Comparison of ENCODE assay signal across 18 cellular contexts in genomic region chr2:207109768-207110167, GRCh38. TPM values are rescaled to one million over a fixed set of nuclear protein-coding genes. Genes with fewer than 3 reads are reported as not detected.
DNase-seq lines count a peak whose midpoint lies in the region; ATAC-seq, FAIRE-seq and TF ChIP-seq lines count a peak whose summit lies in the region.
"Had no signal": no experiment of that assay in that cellular context is flagged by ENCODE, and none has a peak within 500 bp of the region (broad histone marks: within the 10 kb centered on the region; RNA-seq: fewer than 3 reads in every experiment).

No MANE protein-coding gene starts in this region.

- FAIRE-seq in bronchial epithelial cell (lab: Jason Lieb, UNC) = peak; percentile 7
- FAIRE-seq: A549, GM12892, GM19239, H1 had no signal

- H3K4me3 ChIP-seq in bronchial epithelial cell (ENCODE audit: low read depth, low read length) (no peak overlapping the region), neutrophil (ENCODE audit: low read depth in 1 of 2, low read length in 1 of 2) (peak overlapping the region in 1 of 2 experiments; percentile 1)
- H3K4me3 ChIP-seq: A549, HAP-1 had no signal

- ATAC-seq in Right ventricle myocardium superior (ENCODE audit: poor library complexity) (no peak), GM18868 (IDR thresholded peaks at IDR 0.05; ENCODE audit: unreplicated experiment) (no peak)
- no peak for ATAC-seq in CD4-positive, alpha-beta T cell (ENCODE audit: poor library complexity)

- peaks cover 76% of the 10 kb centered on the region for H3K36me3 Mint-ChIP-seq in CD4-positive, alpha-beta T cell (ENCODE audit: low read depth)

- H3K9me3 Mint-ChIP-seq in CD4-positive, alpha-beta T cell = no peaks in the 10 kb centered on the region
- H3K9me3 Mint-ChIP-seq: CD14-positive monocyte; CD8-positive, alpha-beta memory T cell had no signal

- CTCF ChIA-PET in CD4-positive, alpha-beta T cell (lab: Charles Lee) = interaction anchor here (1.2 kb wide), 1 partner anchor 32 kb away, joined by 4 read pairs; no protein-coding TSS in a partner anchor

- H3K27ac Mint-ChIP-seq in CD4-positive, alpha-beta T cell = no peak overlapping the region

- POLR2A ChIA-PET in CD4-positive, alpha-beta T cell (lab: Charles Lee) = interaction anchor here (0.8 to 2.1 kb wide), 2 partner anchors 34 to 56 kb away, joined by 3 to 11 read pairs; partner anchors contain the start of gene KLF7

- no peak for TF ChIP-seq CTCF in bronchial epithelial cell (IDR thresholded peaks at IDR 0.05; ENCODE audit: insufficient read depth, low read length, severe bottlenecking)
- TF ChIP-seq CTCF in neutrophil (IDR thresholded peaks at IDR 0.05) = no peak
- TF ChIP-seq CTCF in CD4-positive, alpha-beta T cell (IDR thresholded peaks at IDR 0.05) = no peak

- no peak overlapping the region for H3K4me3 Mint-ChIP-seq in CD4-positive, alpha-beta T cell
- H3K4me3 Mint-ChIP-seq: CD14-positive monocyte; CD8-positive, alpha-beta memory T cell had no signal

- no peaks in the 10 kb centered on the region for H3K27me3 Mint-ChIP-seq in CD4-positive, alpha-beta T cell

- H3K36me3 ChIP-seq in bronchial epithelial cell (ENCODE audit: control insufficient read depth, insufficient read depth, low read length) (peaks cover 35% of the 10 kb centered on the region), neutrophil (peaks cover 38% of the 10 kb centered on the region)

- H3K27ac ChIP-seq in neutrophil = peak overlapping the region; percentile 88
- no peak overlapping the region for H3K27ac ChIP-seq in CD4-positive, alpha-beta T cell (ENCODE audit: low read depth, low read length)
- H3K27ac ChIP-seq: A549 had no signal

- no peaks in the 10 kb centered on the region for H3K9me3 ChIP-seq in neutrophil
- H3K9me3 ChIP-seq in CD4-positive, alpha-beta T cell (ENCODE audit: control insufficient read depth, low read length) = no peaks in the 10 kb centered on the region
- H3K9me3 ChIP-seq: A549, BE2C, Caco-2, HAP-1 had no signal

- H3K27me3 ChIP-seq in bronchial epithelial cell (ENCODE audit: control insufficient read depth, insufficient read depth, low read length) (no peaks in the 10 kb centered on the region), neutrophil (no peaks in the 10 kb centered on the region)
- no peaks in the 10 kb centered on the region for H3K27me3 ChIP-seq in CD4-positive, alpha-beta T cell (ENCODE audit: control insufficient read depth, insufficient read depth, low read length)
- H3K27me3 ChIP-seq: BE2C had no signal

- peaks cover 66 to 75% of the 10 kb centered on the region in 2 experiments for H3K4me1 ChIP-seq in neutrophil (ENCODE audit: control insufficient read depth in 1 of 2, insufficient read depth in 1 of 2, low read depth in 1 of 2, low read length in 1 of 2)
- H3K4me1 ChIP-seq: A549, Caco-2 had no signal

- intact Hi-C loops in Right ventricle myocardium superior (cut with DNase I) = no loop called here
- intact Hi-C loops in CD4-positive, alpha-beta T cell (cut with DNase I, micrococcal nuclease) = no loop called here

- H3K4me1 Mint-ChIP-seq in CD4-positive, alpha-beta T cell (ENCODE audit: low read depth) = peaks cover 72% of the 10 kb centered on the region

- DNase-seq in bronchial epithelial cell (ENCODE audit: low read depth) = no peak
- DNase-seq in globus pallidus (ENCODE audit: low spot score) = peak; percentile 73
- DNase-seq in Right ventricle myocardium superior = no peak
- DNase-seq in CD4-positive, alpha-beta T cell = no peak
- no peak for DNase-seq in NCI-H1092 (lab: John Stamatoyannopoulos, UW)
- DNase-seq: BE2C; Caco-2; CD8-positive, alpha-beta memory T cell; DND-41; GDM1 had no signal

RNA-seq across cellular contexts. Expression of gene KLF7, which starts 56.0 kb away (rescaled TPM):
- 39.8 and 40.5 TPM in 2 replicates for total RNA-seq in bronchial epithelial cell
- total RNA-seq in Right ventricle myocardium superior = 19.2 TPM
- 10 to 100 TPM; 90.1 to 96.9 TPM for total RNA-seq in CD4-positive, alpha-beta T cell
